ENCODE assay signal across 9 cellular contexts in the genomic region with DNA sequence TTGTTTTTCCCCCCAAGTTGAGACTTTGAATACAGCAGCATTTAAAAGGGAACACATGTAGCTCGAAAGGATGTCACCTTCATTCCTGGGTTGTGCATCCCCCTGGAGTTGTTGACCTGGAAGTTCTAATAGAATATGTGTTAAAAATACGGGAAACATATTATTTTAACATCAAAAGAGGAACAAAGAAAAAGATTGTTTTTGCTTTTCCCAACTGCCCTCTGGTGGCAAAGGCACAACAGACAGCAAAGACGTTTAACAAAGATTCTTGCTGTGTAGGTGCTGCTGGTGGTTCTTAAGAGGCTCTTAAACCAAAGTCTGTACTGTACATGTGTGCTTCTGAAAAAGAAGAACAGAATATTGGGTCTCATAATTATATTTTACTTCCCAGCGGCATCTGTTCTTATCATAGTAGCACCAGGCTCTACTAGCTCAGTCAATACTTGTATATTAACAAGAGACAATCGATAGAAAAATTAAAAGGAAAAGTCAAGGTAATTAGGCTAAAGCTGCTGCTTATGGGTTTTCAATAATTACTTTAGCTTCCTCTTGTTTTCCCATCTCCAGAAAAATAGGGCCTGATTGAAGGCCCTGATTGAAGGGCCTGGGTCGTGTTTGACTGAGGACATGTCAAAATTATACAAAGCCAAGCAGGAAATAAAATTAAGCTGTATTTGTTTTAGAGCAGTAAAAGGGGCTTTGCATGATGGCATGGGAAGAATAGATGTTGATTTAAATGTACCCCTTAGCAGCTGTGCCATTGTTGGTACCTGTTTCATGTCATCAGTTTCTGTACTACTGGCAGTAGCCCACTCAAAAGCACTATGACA.
DNase-seq lines count a peak whose midpoint lies in the region; ATAC-seq lines count a peak whose summit lies in the region.
"Had no signal": no experiment of that assay in that cellular context is flagged by ENCODE, and none has a peak within 500 bp of the region (broad histone marks: within the 10 kb centered on the region; RNA-seq: fewer than 3 reads in every experiment).

No MANE protein-coding gene starts in this region.

- peak; percentile 8 for DNase-seq in AG08396 (ENCODE audit: low spot score)
- peak; percentile 28 to 30 for DNase-seq in HAP-1 (ENCODE audit: low spot score in 2 of 2)
- peak; percentile 81 for DNase-seq in SK-N-DZ (ENCODE audit: low spot score)
- DNase-seq in hepatic stellate cell (ENCODE audit: low spot score), result peak; percentile 2
- no peak for DNase-seq in HPDE6-E6E7 (ENCODE audit: extremely low spot score)
- DNase-seq: activated CD4-positive, alpha-beta T cell treated with anti-CD3 and anti-CD28 coated beads for 36 hours had no signal

- no peaks in the 10 kb centered on the region for H3K36me3 ChIP-seq in HAP-1 (replicated peaks)

- in situ Hi-C loops in HAP-1 (cut with MboI; ENCODE audit: low sequenced_read_pairs), result no loop called here

- ATAC-seq in HG03342 (IDR thresholded peaks at IDR 0.05; ENCODE audit: unreplicated experiment) (no peak), GM19397 (IDR thresholded peaks at IDR 0.05; ENCODE audit: unreplicated experiment) (no peak), GM18858 (IDR thresholded peaks at IDR 0.05; ENCODE audit: unreplicated experiment) (no peak)
- ATAC-seq: activated CD4-positive, alpha-beta T cell treated with anti-CD3 and anti-CD28 coated beads for 36 hours had no signal

- no peaks in the 10 kb centered on the region for H3K9me3 ChIP-seq in HAP-1

- no peak overlapping the region for H3K4me3 ChIP-seq in HAP-1

- H3K4me1 ChIP-seq in HAP-1, result no peaks in the 10 kb centered on the region

- no peaks in the 10 kb centered on the region for H3K27me3 ChIP-seq in HAP-1 (ENCODE audit: low read depth)
